In the genomic region with DNA sequence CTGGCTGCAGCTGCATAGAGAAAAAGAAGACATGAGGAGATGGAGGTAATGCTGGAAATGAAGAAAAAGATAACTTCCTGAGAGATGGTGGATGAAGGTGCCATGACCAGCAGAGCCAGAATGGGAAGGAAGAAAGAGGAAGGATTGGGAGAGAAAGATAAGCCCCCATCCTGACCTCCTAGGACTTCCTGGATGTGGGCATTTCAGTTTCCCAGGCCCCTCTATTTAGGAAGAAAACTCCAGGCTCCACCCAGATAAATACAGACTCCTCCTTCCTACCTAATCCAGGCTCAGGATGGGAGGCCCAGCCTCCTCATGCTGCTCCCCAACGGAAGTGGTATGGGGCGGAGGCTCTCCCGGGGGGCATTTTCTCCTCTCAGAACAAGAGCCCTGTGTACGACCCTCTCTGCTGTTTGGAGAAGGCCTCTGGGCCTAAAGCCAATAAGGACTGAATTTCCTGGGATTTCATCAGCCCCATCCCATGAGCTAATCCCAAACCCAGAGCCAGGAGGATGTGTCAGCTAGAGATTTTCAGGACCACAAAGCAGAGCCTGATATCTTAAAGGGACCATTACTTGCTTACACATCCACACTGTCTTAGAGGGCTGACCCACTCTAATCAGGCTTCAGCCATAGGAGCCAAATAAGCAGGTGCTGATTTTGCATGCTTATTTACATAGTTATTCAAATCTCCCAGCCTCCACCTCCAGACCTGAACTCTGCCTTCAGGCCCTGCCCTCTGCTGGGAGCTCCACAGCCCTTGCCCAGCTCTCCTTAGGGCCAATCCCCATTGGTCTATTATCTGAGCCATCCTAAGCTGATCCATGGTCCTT, we compare ENCODE assay signal across 9 cellular contexts. TPM values are rescaled to one million over a fixed set of nuclear protein-coding genes. Genes with fewer than 3 reads are reported as not detected.
DNase-seq lines count a peak whose midpoint lies in the region; ATAC-seq and TF ChIP-seq lines count a peak whose summit lies in the region.
"Had no signal": no experiment of that assay in that cellular context is flagged by ENCODE, and none has a peak within 500 bp of the region (broad histone marks: within the 10 kb centered on the region; RNA-seq: fewer than 3 reads in every experiment).

No MANE protein-coding gene starts in this region.

- H3K9me3 Mint-ChIP-seq in Caco-2 (ENCODE audit: unreplicated experiment) = no peaks in the 10 kb centered on the region

- H3K36me3 ChIP-seq in Caco-2 (ENCODE audit: control insufficient read depth, insufficient read depth, low read length) (no peaks in the 10 kb centered on the region), esophagus squamous epithelium (no peaks in the 10 kb centered on the region)

- H3K36me3 Mint-ChIP-seq in Caco-2 (ENCODE audit: insufficient read depth, unreplicated experiment) = no peaks in the 10 kb centered on the region

- no TSS peak for BruUV-seq in Caco-2 (replicated peaks; lab: Mats Ljungman, UMichigan)

- H3K9me3 ChIP-seq in Caco-2 = no peaks in the 10 kb centered on the region
- no peaks in the 10 kb centered on the region for H3K9me3 ChIP-seq in esophagus squamous epithelium

- peak in 1 of 4 donors; percentile 22 for TF ChIP-seq POLR2A in esophagus squamous epithelium (IDR thresholded peaks at IDR 0.05)

- H3K4me1 ChIP-seq in Caco-2 (peaks cover 19% of the 10 kb centered on the region), esophagus squamous epithelium (peaks cover 45 to 69% (median 48%) of the 10 kb centered on the region in 3 donors)

- intact Hi-C loops in Caco-2 (cut with micrococcal nuclease; ENCODE audit: unreplicated experiment) = no loop called here
- intact Hi-C loops in esophagus squamous epithelium (cut with DNase I) = no loop called here

- peak; percentile 39 for ATAC-seq in HG03039 (IDR thresholded peaks at IDR 0.05; ENCODE audit: unreplicated experiment)
- no peak for ATAC-seq in HG03520 (IDR thresholded peaks at IDR 0.05; ENCODE audit: unreplicated experiment)
- ATAC-seq in HG03025 (IDR thresholded peaks at IDR 0.05; ENCODE audit: low FRiP score, unreplicated experiment) = no peak

- WGBS in esophagus squamous epithelium, 2 donors = 33% methylated on average over 4 of the region's 4 CpGs; no CpG with 5 or more reads in 1 of the 2 donors

- H3K27me3 ChIP-seq in Caco-2 (replicated peaks; ENCODE audit: control insufficient read depth, insufficient read depth, low read length) = no peaks in the 10 kb centered on the region
- H3K27me3 ChIP-seq in esophagus squamous epithelium = no peaks in the 10 kb centered on the region

- DNase-seq in Caco-2 = peak in 1 of 2 experiments; percentile 72
- peak; percentile 76 to 80 for DNase-seq in SHP77 (lab: John Stamatoyannopoulos, UW)
- no peak for DNase-seq in esophagus squamous epithelium (lab: John Stamatoyannopoulos, UW)
- peak; percentile 78 for DNase-seq in non-pigmented ciliary epithelial cell (ENCODE audit: low read depth)
- DNase-seq in stimulated activated CD4-positive, alpha-beta T cell treated with anti-CD3 and anti-CD28 coated beads, Interleukin-2, amount 100 ng/mL, for 24 hours = no peak

- POLR2A ChIA-PET in Caco-2 (lab: Charles Lee) = interaction anchor here (1.5 kb wide), 1 partner anchor 49 kb away, joined by 6 read pairs; no protein-coding TSS in a partner anchor

- CTCF ChIA-PET in Caco-2 (lab: Charles Lee) = interaction anchor here (0.6 to 3.0 kb wide), 8 partner anchors 17 to 732 kb away, joined by 3 to 18 read pairs (median 3); no protein-coding TSS in a partner anchor

- H3K27ac ChIP-seq in esophagus squamous epithelium = peak overlapping the region; percentile 54 to 98 (median 96)

- no peak overlapping the region for H3K4me3 Mint-ChIP-seq in Caco-2 (ENCODE audit: unreplicated experiment)

- H3K27me3 Mint-ChIP-seq in Caco-2 (ENCODE audit: insufficient read depth, unreplicated experiment) = no peaks in the 10 kb centered on the region

- peak overlapping the region; percentile 23 for H3K27ac Mint-ChIP-seq in Caco-2 (ENCODE audit: unreplicated experiment)

- no peak for TF ChIP-seq CTCF in Caco-2 (IDR thresholded peaks at IDR 0.05; ENCODE audit: insufficient read depth in 1 of 2, low read depth in 1 of 2, low read length in 1 of 2, severe bottlenecking in 1 of 2, unreplicated experiment in 1 of 2)
- TF ChIP-seq CTCF in esophagus squamous epithelium (IDR thresholded peaks at IDR 0.05) = no peak

- H3K4me3 ChIP-seq in Caco-2 (ENCODE audit: low read depth, low read length) = no peak overlapping the region
- peak overlapping the region in 2 of 4 donors; percentile 18 to 24 for H3K4me3 ChIP-seq in esophagus squamous epithelium

- H3K4me1 Mint-ChIP-seq in Caco-2 (ENCODE audit: low read depth, unreplicated experiment) = peaks cover 21% of the 10 kb centered on the region

RNA-seq across cellular contexts. Expression of gene ARHGEF2, which starts 5.1 kb away (rescaled TPM):
- total RNA-seq in Caco-2 (2022) = 46.9 and 60.3 TPM in 2 replicates
- total RNA-seq in esophagus squamous epithelium = 10 to 100 TPM; 22.6 to 38.3 (median 27.5) TPM

RNA-seq across cellular contexts. Expression of gene SSR2, which starts 37.3 kb away (rescaled TPM):
- 198 and 203 TPM in 2 replicates for total RNA-seq in Caco-2 (2022)
- total RNA-seq in esophagus squamous epithelium = 100 to 1,000 TPM; 115 to 215 (median 179) TPM

RNA-seq across cellular contexts. Expression of gene RXFP4, which starts 42.0 kb away (rescaled TPM):
- total RNA-seq in Caco-2 (2022) = not detected in 2 replicates
- not detected for total RNA-seq in esophagus squamous epithelium
- total RNA-seq: T-helper 1 cell treated with Interleukin-12 subunit alpha and Interleukin-12 subunit beta and Interleukin-4 antibody, amounts not matched to agents 30 ng/mL and 1 ng/mL, for 36 hours had no signal

RNA-seq across cellular contexts. Expression of gene KHDC4, which starts 49.2 kb away (rescaled TPM):
- 68.5 and 72.9 TPM in 2 replicates for total RNA-seq in Caco-2 (2022)
- total RNA-seq in esophagus squamous epithelium = 10 to 100 TPM; 12.4 to 48.1 (median 33.9) TPM

Comparison
In these comparisons a context has a peak if more than half of its experiments do, and no peak if none do; other contexts are left out.
1. DNase-seq: peak in SHP77 (2 of 2) and non-pigmented ciliary epithelial cell (single experiment); none in esophagus squamous epithelium (single experiment) and stimulated activated CD4-positive, alpha-beta T cell treated with anti-CD3 and anti-CD28 coated beads, Interleukin-2, amount 100 ng/mL, for 24 hours (0 of 2).